ENCODE assay signal across 8 cellular contexts in the genomic region with DNA sequence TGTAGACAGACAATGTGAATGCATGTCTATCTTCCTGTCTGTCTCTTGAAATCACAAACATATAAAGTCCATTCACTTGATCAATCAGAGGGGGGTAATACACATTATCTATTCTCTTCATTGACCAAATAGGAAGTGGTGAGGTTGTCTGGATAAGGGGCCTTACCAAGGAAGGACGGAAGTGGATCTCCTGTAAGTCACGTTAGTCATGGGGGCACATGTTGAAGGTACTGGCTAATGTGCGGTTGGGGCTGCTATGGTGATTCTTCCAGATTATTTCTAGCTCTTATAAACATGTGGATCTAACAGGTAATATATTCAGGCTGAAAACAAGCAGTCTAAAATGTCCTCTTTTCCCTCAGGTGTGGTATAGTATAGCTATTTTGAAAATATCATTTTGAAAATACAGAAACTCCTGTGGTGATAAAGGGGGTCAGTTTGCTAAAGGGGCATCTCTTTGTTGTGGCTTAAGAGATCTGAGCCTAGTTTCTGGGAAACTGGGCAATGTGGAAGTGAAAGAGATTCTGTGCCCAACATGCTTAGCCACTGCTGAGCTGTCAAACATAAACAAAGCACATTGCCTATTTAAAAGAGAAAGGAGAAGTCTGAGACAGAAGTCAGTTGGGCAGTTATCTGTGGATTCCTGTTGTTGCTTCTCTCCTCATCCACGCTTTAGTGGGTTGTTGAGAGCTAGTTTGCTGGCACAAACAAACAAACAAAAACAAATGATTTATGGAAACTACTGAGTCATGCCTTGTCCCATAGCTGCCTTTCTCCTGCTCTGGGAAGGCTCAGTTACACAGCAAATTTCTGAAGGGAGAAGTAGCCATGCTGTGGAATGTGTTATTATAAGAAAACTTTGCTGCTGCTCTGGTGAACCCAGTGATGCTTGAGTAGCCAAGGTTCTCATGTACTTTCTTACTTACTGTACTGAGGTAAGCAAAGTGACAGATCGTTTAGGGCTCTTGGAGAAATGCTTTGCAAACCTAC.
DNase-seq lines count a peak whose midpoint lies in the region; ATAC-seq lines count a peak whose summit lies in the region.

No MANE protein-coding gene starts in this region.

- peak overlapping the region; percentile 45 for H3K27ac Mint-ChIP-seq in T-helper 2 cell treated with Interferon-gamma antibody and Interleukin-4, amounts not matched to agents 5 μg/mL and 100 μg/mL, for 36 hours

- peaks cover 33% of the 10 kb centered on the region for H3K9me3 Mint-ChIP-seq in T-helper 2 cell treated with Interferon-gamma antibody and Interleukin-4, amounts not matched to agents 5 μg/mL and 100 μg/mL, for 36 hours

- H3K27me3 Mint-ChIP-seq in T-helper 2 cell treated with Interferon-gamma antibody and Interleukin-4, amounts not matched to agents 5 μg/mL and 100 μg/mL, for 36 hours (ENCODE audit: low read depth), result peaks cover 4% of the 10 kb centered on the region

- DNase-seq in T-helper 2 cell treated with Interferon-gamma antibody and Interleukin-4, amounts not matched to agents 5 μg/mL and 100 μg/mL, for 36 hours (ENCODE audit: low spot score), result no peak
- DNase-seq in T-helper 2 cell (no peak), RPMI7951 (ENCODE audit: low read depth) (peak; percentile 52), medulla oblongata (ENCODE audit: extremely low spot score) (peak; percentile 74), SHP77 treated with DMSO at 0.1 percent for 48 hours (lab: John Stamatoyannopoulos, UW) (no peak), NCI-H1694 treated with DMSO at 0.1 percent for 48 hours (lab: John Stamatoyannopoulos, UW) (no peak)
- DNase-seq in activated effector memory CD4-positive, alpha-beta T cell treated with anti-CD3 and anti-CD28 coated beads, Interleukin-2, amount 50 U/mL, for 16 hours, result no peak

- no peak overlapping the region for H3K4me3 Mint-ChIP-seq in T-helper 2 cell treated with Interferon-gamma antibody and Interleukin-4, amounts not matched to agents 5 μg/mL and 100 μg/mL, for 36 hours

- peaks cover 10% of the 10 kb centered on the region for H3K4me1 Mint-ChIP-seq in T-helper 2 cell treated with Interferon-gamma antibody and Interleukin-4, amounts not matched to agents 5 μg/mL and 100 μg/mL, for 36 hours (ENCODE audit: low read depth)

- peak; percentile 87 for ATAC-seq in HG02970 (IDR thresholded peaks at IDR 0.05; ENCODE audit: low FRiP score, unreplicated experiment)

- no peaks in the 10 kb centered on the region for H3K36me3 Mint-ChIP-seq in T-helper 2 cell treated with Interferon-gamma antibody and Interleukin-4, amounts not matched to agents 5 μg/mL and 100 μg/mL, for 36 hours (ENCODE audit: low read depth)

Comparison
In these comparisons a context has a peak if more than half of its experiments do, and no peak if none do; other contexts are left out.
1. DNase-seq: peak in RPMI7951 (single experiment) and medulla oblongata (single experiment); none in T-helper 2 cell treated with Interferon-gamma antibody and Interleukin-4, amounts not matched to agents 5 μg/mL and 100 μg/mL, for 36 hours (single experiment), T-helper 2 cell (0 of 5), SHP77 treated with DMSO at 0.1 percent for 48 hours (single experiment), activated effector memory CD4-positive, alpha-beta T cell treated with anti-CD3 and anti-CD28 coated beads, Interleukin-2, amount 50 U/mL, for 16 hours (single experiment) and NCI-H1694 treated with DMSO at 0.1 percent for 48 hours (single experiment).